Comparison of ENCODE assay signal across 8 cellular contexts in the genomic region with DNA sequence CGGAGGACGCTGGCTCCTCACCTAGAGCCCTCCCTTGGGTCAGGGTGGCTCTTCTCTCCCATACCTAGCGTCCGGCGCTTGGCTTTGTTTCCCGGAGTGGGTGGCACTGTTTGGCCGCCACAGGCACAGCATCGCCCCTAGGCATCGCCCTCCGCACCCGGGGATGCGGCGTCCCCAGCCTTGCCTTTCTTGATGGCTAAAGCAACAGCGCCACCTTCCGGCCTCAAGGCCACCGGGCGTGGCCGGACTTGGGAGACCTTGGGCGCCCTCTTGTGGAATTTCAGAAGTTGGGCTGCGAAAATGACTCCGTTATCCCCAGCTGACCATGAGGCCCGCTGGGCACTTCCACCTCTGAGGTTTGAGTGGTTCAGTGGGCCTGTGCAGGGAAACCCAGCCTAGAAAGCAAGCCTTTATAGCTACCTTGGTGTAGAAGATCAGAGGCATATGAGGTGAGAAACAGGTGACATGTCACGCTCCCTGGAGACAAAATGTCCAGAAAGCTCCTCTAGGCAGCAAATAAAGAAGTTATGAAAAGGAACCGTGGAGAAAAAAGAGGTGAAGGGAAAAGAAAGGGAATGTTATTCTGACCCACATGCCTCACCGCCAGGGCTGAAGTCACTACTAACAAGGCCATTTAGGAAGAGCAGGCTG. TPM values are rescaled to one million over a fixed set of nuclear protein-coding genes. Genes with fewer than 3 reads are reported as not detected.
DNase-seq lines count a peak whose midpoint lies in the region; ATAC-seq and TF ChIP-seq lines count a peak whose summit lies in the region.

No MANE protein-coding gene starts in this region.

- H3K4me2 ChIP-seq in OCI-LY1 (ENCODE audit: low read length) = no peak overlapping the region

- peaks cover 4 to 16% (median 16%) of the 10 kb centered on the region in 3 donors for H3K4me1 Mint-ChIP-seq in naive B cell

- DNase-seq in DMS114 treated with DMSO at 0.1 percent for 48 hours (lab: John Stamatoyannopoulos, UW; ENCODE audit: unreplicated experiment) (peak; percentile 61), activated T-cell treated with anti-CD3 and anti-CD28 coated beads for 1 hour (ENCODE audit: low read depth) (peak; percentile 82), erythroblast (lab: John Stamatoyannopoulos, UW) (peak; percentile 93 to 95), naive B cell (peak; percentile 82)
- DNase-seq in Jurkat, Clone E6-1 (ENCODE audit: low read depth, low spot score) = peak; percentile 88
- DNase-seq in stimulated activated CD8-positive, alpha-beta memory T cell treated with anti-CD3 and anti-CD28 coated beads, Interleukin-7, amount 100 ng/mL, for 24 hours (ENCODE audit: low read depth) = peak; percentile 73

- peaks cover 0 to 2% (median 0%) of the 10 kb centered on the region in 7 donors for H3K9me3 Mint-ChIP-seq in naive B cell

- no peaks in the 10 kb centered on the region for H3K27me3 ChIP-seq in OCI-LY1 (ENCODE audit: insufficient read depth, low read length)

- H3K36me3 ChIP-seq in OCI-LY1 (ENCODE audit: insufficient read depth, low read length) = no peaks in the 10 kb centered on the region

- no peaks in the 10 kb centered on the region for H3K4me1 ChIP-seq in OCI-LY1 (ENCODE audit: insufficient read depth, low read length, severe bottlenecking)

- no peaks in the 10 kb centered on the region for H4K20me1 ChIP-seq in OCI-LY1 (ENCODE audit: insufficient read depth, low read length)

- ATAC-seq in GM21619 (IDR thresholded peaks at IDR 0.05; ENCODE audit: unreplicated experiment) (peak; percentile 80), naive B cell (ENCODE audit: low read depth in 2 of 2) (peak; percentile 85 to 88)

- H3K4me3 Mint-ChIP-seq in naive B cell = peak overlapping the region in 2 of 8 donors; percentile 3 to 29

- no peak overlapping the region for H3K27ac ChIP-seq in OCI-LY1 (ENCODE audit: low read depth, low read length, poor library complexity, severe bottlenecking)

- TF ChIP-seq CTCF in OCI-LY1 (IDR thresholded peaks at IDR 0.05; ENCODE audit: low read length) = peak; percentile 99

- H3F3A ChIP-seq in OCI-LY1 (ENCODE audit: insufficient read depth, low read length) = no peaks in the 10 kb centered on the region

- no peaks in the 10 kb centered on the region for H3K79me2 ChIP-seq in OCI-LY1 (ENCODE audit: insufficient read depth, low read length)

- no peaks in the 10 kb centered on the region for H3K27me3 Mint-ChIP-seq in naive B cell

- H3K36me3 Mint-ChIP-seq in naive B cell = no peaks in the 10 kb centered on the region

- H2AFZ ChIP-seq in OCI-LY1 (ENCODE audit: low read length) = no peak overlapping the region

- H3K4me3 ChIP-seq in Jurkat, Clone E6-1 (ENCODE audit: low read length) = no peak overlapping the region
- H3K4me3 ChIP-seq in OCI-LY1 (ENCODE audit: low read depth, low read length, poor library complexity, severe bottlenecking) = no peak overlapping the region

- H3K9ac ChIP-seq in OCI-LY1 (ENCODE audit: low read length) = no peak overlapping the region

- no peaks in the 10 kb centered on the region for H3K9me2 ChIP-seq in OCI-LY1 (ENCODE audit: low read depth, low read length)

- no peak for TF ChIP-seq POLR2A in erythroblast (IDR thresholded peaks at IDR 0.05; ENCODE audit: low read length)

- peak overlapping the region in 4 of 6 donors; percentile 14 to 80 (median 70) for H3K27ac Mint-ChIP-seq in naive B cell

- H3K9me3 ChIP-seq in OCI-LY1 (ENCODE audit: low read length) = no peaks in the 10 kb centered on the region

RNA-seq across cellular contexts. Expression of a gene that starts 54.3 kb away (rescaled TPM):
- polyA plus RNA-seq in Jurkat, Clone E6-1 (2012; ENCODE audit: insufficient read depth, insufficient read length) = 25.6 TPM
- 10 to 100 TPM; 18.8 to 39.5 (median 28.5) TPM for polyA plus RNA-seq in naive B cell (ENCODE audit: low read depth in 6 of 6)
